9 cellular contexts compared by ENCODE assay signal in genomic region chr6:13902922-13903321, GRCh38. TPM values are rescaled to one million over a fixed set of nuclear protein-coding genes. Genes with fewer than 3 reads are reported as not detected.
"Had no signal": no experiment of that assay in that cellular context is flagged by ENCODE, and none has a peak within 500 bp of the region (broad histone marks: within the 10 kb centered on the region; RNA-seq: fewer than 3 reads in every experiment).

No MANE protein-coding gene starts in this region.

- H3K9me3 Mint-ChIP-seq: HFFc6 had no signal

- H3K4me1 ChIP-seq: HAP-1 had no signal

- DNase-seq: GM23248, GOT3, H7, HFFc6, IMR-90, KBM-7 had no signal

- H3K27ac Mint-ChIP-seq: HFFc6 had no signal

- H3K27ac ChIP-seq: GM23248 had no signal

- H3K9ac ChIP-seq: GM23248 had no signal

- H3K9me3 ChIP-seq: HAP-1 had no signal

- H3K4me3 Mint-ChIP-seq: HFFc6 had no signal

- H3K36me3 ChIP-seq: HAP-1 had no signal

- H3K4me3 ChIP-seq: GM23248, HAP-1 had no signal

- ATAC-seq: HCT116 had no signal

- H2AFZ ChIP-seq: GM23248 had no signal

RNA-seq across cellular contexts. Expression of gene RNF182, which starts 21.8 kb away (rescaled TPM):
- total RNA-seq: HT-29 had no signal
